Comparison of ENCODE assay signal across 9 cellular contexts in genomic region chr20:23399568-23400241, GRCh38. TPM values are rescaled to one million over a fixed set of nuclear protein-coding genes. Genes with fewer than 3 reads are reported as not detected.
DNase-seq lines count a peak whose midpoint lies in the region; ATAC-seq, FAIRE-seq and TF ChIP-seq lines count a peak whose summit lies in the region.
"Had no signal": no experiment of that assay in that cellular context is flagged by ENCODE, and none has a peak within 500 bp of the region (broad histone marks: within the 10 kb centered on the region; RNA-seq: fewer than 3 reads in every experiment).

No MANE protein-coding gene starts in this region.

- no peak overlapping the region for H3K4me3 ChIP-seq in fibroblast of villous mesenchyme (ENCODE audit: low read depth, low read length)
- no peak overlapping the region for H3K4me3 ChIP-seq in esophagus muscularis mucosa
- no peak overlapping the region for H3K4me3 ChIP-seq in neuronal stem cell (ENCODE audit: low read length in 2 of 2)
- no peak overlapping the region for H3K4me3 ChIP-seq in small intestine (ENCODE audit: low read depth in 1 of 2, low read length in 2 of 2)

- no peak overlapping the region for H4K8ac ChIP-seq in neuronal stem cell (ENCODE audit: low read depth, low read length)

- TF ChIP-seq CTCF in fibroblast of villous mesenchyme (IDR thresholded peaks at IDR 0.05; ENCODE audit: insufficient read depth, low read depth, low read length), result no peak
- no peak for TF ChIP-seq CTCF in esophagus muscularis mucosa (IDR thresholded peaks at IDR 0.05)

- no peak overlapping the region for H3K14ac ChIP-seq in neuronal stem cell (ENCODE audit: low read length)

- no peak overlapping the region for H3K27ac ChIP-seq in esophagus muscularis mucosa (replicated peaks in 1 of 4)
- no peak overlapping the region for H3K27ac ChIP-seq in neuronal stem cell (replicated peaks; ENCODE audit: low read length)
- H3K27ac ChIP-seq in small intestine (ENCODE audit: low read depth in 1 of 2, low read length in 1 of 2), result no peak overlapping the region

- no peak overlapping the region for H4K91ac ChIP-seq in neuronal stem cell (ENCODE audit: low read depth, low read length, poor library complexity)

- H3K9me3 ChIP-seq in esophagus muscularis mucosa (no peaks in the 10 kb centered on the region), neuronal stem cell (replicated peaks in 1 of 2; ENCODE audit: control insufficient read depth in 2 of 2, insufficient read depth in 1 of 2, low read depth in 1 of 2, low read length in 2 of 2) (no peaks in the 10 kb centered on the region), small intestine (ENCODE audit: control insufficient read depth, low read depth) (no peaks in the 10 kb centered on the region)

- H2BK15ac ChIP-seq in neuronal stem cell (ENCODE audit: low read length), result no peak overlapping the region

- no peak for TF ChIP-seq EP300 in esophagus muscularis mucosa (IDR thresholded peaks at IDR 0.05)

- no peak for FAIRE-seq in small intestine (lab: Jason Lieb, UNC)

- intact Hi-C loops in esophagus muscularis mucosa (cut with DNase I), result no loop called here

- H3K4me2 ChIP-seq in neuronal stem cell (ENCODE audit: insufficient read depth, low read length, poor library complexity, severe bottlenecking), result no peak overlapping the region

- ATAC-seq in GM21423 (IDR thresholded peaks at IDR 0.05; ENCODE audit: unreplicated experiment), result peak; percentile 70
- no peak for ATAC-seq in GM19324 (IDR thresholded peaks at IDR 0.05; ENCODE audit: low FRiP score, unreplicated experiment)

- no peak overlapping the region for H2BK5ac ChIP-seq in neuronal stem cell (ENCODE audit: low read length)

- H3K4me1 ChIP-seq in esophagus muscularis mucosa (peaks cover 17 to 29% (median 24%) of the 10 kb centered on the region in 4 donors), neuronal stem cell (ENCODE audit: control insufficient read depth in 2 of 2, insufficient read depth in 1 of 2, low read depth in 1 of 2, low read length in 2 of 2) (no peaks in the 10 kb centered on the region), small intestine (ENCODE audit: control insufficient read depth in 2 of 2, insufficient read depth in 1 of 2, low read depth in 1 of 2, low read length in 1 of 2) (peaks cover 0 to 2% of the 10 kb centered on the region in 2 donors)

- H3K23ac ChIP-seq in neuronal stem cell (ENCODE audit: low read depth, low read length, poor library complexity), result no peak overlapping the region

- no peak overlapping the region for H2AK5ac ChIP-seq in neuronal stem cell (ENCODE audit: low read depth, low read length)

- no peak overlapping the region for H3K4ac ChIP-seq in neuronal stem cell (ENCODE audit: low read length)

- H3K18ac ChIP-seq in neuronal stem cell (ENCODE audit: low read length), result no peak overlapping the region

- 75% methylated on average over 6 of the region's 6 CpGs for WGBS in esophagus muscularis mucosa
- no CpG with 5 or more reads among the region's 6 CpGs for WGBS in neuronal stem cell (ENCODE audit: extremely low coverage in 2 of 2, insufficient read length in 2 of 2, insufficient replicate concordance in 1 of 2), 2 donors
- 63 to 75% (median 70%) methylated on average over 6 of the region's 6 CpGs for WGBS in small intestine, 3 donors

- DNase-seq in DMS79 treated with DMSO at 0.1 percent for 48 hours (lab: John Stamatoyannopoulos, UW) (peak; percentile 33), RPMI7951 (ENCODE audit: low read depth) (peak; percentile 41), fibroblast of villous mesenchyme (ENCODE audit: low read depth) (peak; percentile 66), esophagus muscularis mucosa (ENCODE audit: extremely low spot score) (no peak), neuronal stem cell (ENCODE audit: low spot score) (no peak), small intestine (no peak)
- DNase-seq: NCI-H1105 had no signal

- H2AFZ ChIP-seq in neuronal stem cell (ENCODE audit: low read length), result no peak overlapping the region

- H2BK12ac ChIP-seq in neuronal stem cell (ENCODE audit: low read length), result no peak overlapping the region

- no peaks in the 10 kb centered on the region for H3K27me3 ChIP-seq in esophagus muscularis mucosa
- no peaks in the 10 kb centered on the region for H3K27me3 ChIP-seq in neuronal stem cell (ENCODE audit: control insufficient read depth in 3 of 3, insufficient read depth in 3 of 3, low read depth in 1 of 3, low read length in 3 of 3)
- H3K27me3 ChIP-seq in small intestine (ENCODE audit: control insufficient read depth in 2 of 2, insufficient read depth in 2 of 2, low read length in 2 of 2), result no peaks in the 10 kb centered on the region

- TF ChIP-seq POLR2A in esophagus muscularis mucosa (IDR thresholded peaks at IDR 0.05; ENCODE audit: low read depth), result no peak

- H2BK120ac ChIP-seq in neuronal stem cell (ENCODE audit: low read depth, low read length), result no peak overlapping the region

- H3K79me1 ChIP-seq in neuronal stem cell (ENCODE audit: low read depth, low read length), result no peaks in the 10 kb centered on the region

- no peak overlapping the region for H3K9ac ChIP-seq in neuronal stem cell (ENCODE audit: low read depth, low read length, poor library complexity)

- H3K36me3 ChIP-seq in esophagus muscularis mucosa (peaks cover 0 to 31% (median 10%) of the 10 kb centered on the region in 4 donors), neuronal stem cell (replicated peaks in 1 of 2; ENCODE audit: control insufficient read depth in 2 of 2, insufficient read depth in 2 of 2, low read length in 2 of 2) (peaks cover 5 to 35% of the 10 kb centered on the region in 2 donors), small intestine (ENCODE audit: control insufficient read depth in 2 of 2, insufficient read depth in 2 of 2, low read length in 2 of 2) (peaks cover 4% of the 10 kb centered on the region in 2 donors)

RNA-seq across cellular contexts. Expression of gene NAPB, which starts 21.6 kb away (rescaled TPM):
- total RNA-seq in RPMI7951 (2014; rRNA removed; shearing (Covaris generic)), result 7.6 and 8.7 TPM in 2 replicates
- total RNA-seq in fibroblast of villous mesenchyme (9.5 and 9.7 TPM in 2 replicates), esophagus muscularis mucosa (10 to 100 TPM; 13.7 to 18.7 (median 15.2) TPM)
- polyA plus RNA-seq in neuronal stem cell (2013, experiment 1 of 2), result 5.9 TPM
- 6.0 TPM for polyA plus RNA-seq in neuronal stem cell (2013, experiment 2 of 2)
- polyA plus RNA-seq in small intestine, result 1 to 10 TPM; 3.2 to 8.4 (median 5.6) TPM

RNA-seq across cellular contexts. Expression of gene GZF1, which starts 37.7 kb away (rescaled TPM):
- total RNA-seq in RPMI7951 (2014; rRNA removed; shearing (Covaris generic)), result 16.2 and 22.2 TPM in 2 replicates
- total RNA-seq in fibroblast of villous mesenchyme, result 17.7 and 19.4 TPM in 2 replicates
- total RNA-seq in esophagus muscularis mucosa, result 10 to 100 TPM; 10.4 to 22.8 (median 21.0) TPM
- polyA plus RNA-seq in neuronal stem cell (2013, experiment 1 of 2), result 6.0 TPM
- polyA plus RNA-seq in neuronal stem cell (2013, experiment 2 of 2), result 6.0 TPM
- polyA plus RNA-seq in small intestine, result 1 to 10 TPM; 3.2 to 5.8 (median 3.8) TPM

RNA-seq across cellular contexts. Expression of gene CSTL1, which starts 39.8 kb away (rescaled TPM):
- not detected in 2 replicates for total RNA-seq in RPMI7951 (2014; rRNA removed; shearing (Covaris generic))
- total RNA-seq in fibroblast of villous mesenchyme, result not detected in 2 replicates
- not detected for total RNA-seq in esophagus muscularis mucosa
- not detected for polyA plus RNA-seq in neuronal stem cell (2013, experiment 1 of 2)
- not detected for polyA plus RNA-seq in neuronal stem cell (2013, experiment 2 of 2)
- not detected for polyA plus RNA-seq in small intestine

RNA-seq across cellular contexts. Expression of gene NXT1, which starts 49.1 kb away (rescaled TPM):
- 74.9 and 96.8 TPM in 2 replicates for total RNA-seq in RPMI7951 (2014; rRNA removed; shearing (Covaris generic))
- total RNA-seq in fibroblast of villous mesenchyme (22.9 and 25.4 TPM in 2 replicates), esophagus muscularis mucosa (10 to 100 TPM; 19.5 to 59.0 (median 27.4) TPM)
- polyA plus RNA-seq in neuronal stem cell (2013, experiment 1 of 2), result 32.1 TPM
- 32.9 TPM for polyA plus RNA-seq in neuronal stem cell (2013, experiment 2 of 2)
- 10 to 100 TPM in 2 of 3 donors, 1 to 10 TPM in 1; 4.9 to 22.2 (median 12.4) TPM for polyA plus RNA-seq in small intestine

RNA-seq across cellular contexts. Expression of gene CST11, which starts 53.0 kb away (rescaled TPM):
- total RNA-seq in RPMI7951 (2014; rRNA removed; shearing (Covaris generic)), result not detected in 2 replicates
- total RNA-seq in fibroblast of villous mesenchyme (not detected in 2 replicates), esophagus muscularis mucosa (not detected)
- not detected for polyA plus RNA-seq in neuronal stem cell (2013, experiment 1 of 2)
- not detected for polyA plus RNA-seq in neuronal stem cell (2013, experiment 2 of 2)
- polyA plus RNA-seq in small intestine, result not detected

Comparison
In these comparisons a context has a peak if more than half of its experiments do, and no peak if none do; other contexts are left out.
1. DNase-seq: peak in DMS79 treated with DMSO at 0.1 percent for 48 hours (single experiment), RPMI7951 (single experiment) and fibroblast of villous mesenchyme (single experiment); none in esophagus muscularis mucosa (single experiment), neuronal stem cell (single experiment) and small intestine (single experiment).